In the genomic region with DNA sequence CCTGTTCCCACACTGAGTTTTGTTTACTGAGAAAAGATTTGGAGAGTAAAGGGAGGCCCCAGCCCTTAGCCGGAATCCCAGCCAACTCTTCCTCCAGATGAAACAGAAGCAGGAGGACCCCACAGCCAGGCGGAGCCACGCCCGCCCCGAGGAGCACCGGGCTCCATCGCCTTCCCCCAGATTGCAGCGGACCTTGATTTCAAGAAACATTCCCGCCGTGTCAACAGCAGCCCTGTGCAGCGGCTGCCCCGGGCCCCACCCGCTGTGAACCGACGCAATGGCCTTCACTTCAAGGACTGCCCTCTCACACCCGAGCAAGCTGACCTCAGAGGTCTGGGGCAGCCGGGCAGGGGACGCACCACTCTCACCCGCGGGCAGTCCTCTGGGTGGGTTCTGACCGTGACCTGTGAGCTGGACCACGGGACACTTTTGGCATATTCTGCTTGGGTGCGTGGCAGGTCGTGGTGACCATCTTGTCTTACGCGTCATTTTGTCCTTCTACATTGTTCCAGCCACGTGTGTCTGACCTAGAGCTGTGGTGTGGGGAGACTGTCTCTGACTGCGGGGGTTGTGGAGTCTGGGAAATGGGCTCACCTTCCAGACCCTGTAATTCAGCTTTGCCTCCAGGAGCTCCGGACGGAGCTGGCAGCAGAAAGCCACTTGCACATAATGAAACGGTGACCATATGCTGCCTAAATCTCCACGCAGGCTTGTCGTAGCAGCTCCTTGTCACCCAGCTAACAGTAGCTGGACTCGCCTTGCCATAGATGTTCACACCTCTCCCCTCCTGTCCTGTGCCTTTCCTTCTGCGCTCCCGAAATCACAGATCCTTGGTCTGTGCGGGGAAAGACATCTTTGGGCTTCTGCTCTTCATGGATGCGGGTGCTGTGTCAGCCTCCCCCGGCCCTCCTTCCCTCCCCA, we compare ENCODE assay signal across 8 cellular contexts. TPM values are rescaled to one million over a fixed set of nuclear protein-coding genes. Genes with fewer than 3 reads are reported as not detected.
DNase-seq lines count a peak whose midpoint lies in the region; FAIRE-seq and TF ChIP-seq lines count a peak whose summit lies in the region.

No MANE protein-coding gene starts in this region.

- peaks cover 2% of the 10 kb centered on the region for H3K27me3 Mint-ChIP-seq in T-helper 1 cell treated with Interleukin-12 subunit alpha and Interleukin-12 subunit beta and Interleukin-4 antibody, amounts not matched to agents 30 μg/mL and 1 μg/mL, for 36 hours (ENCODE audit: low read depth)

- H3K4me1 ChIP-seq in adipocyte (ENCODE audit: control insufficient read depth, insufficient read depth, low read length) (peaks cover 11% of the 10 kb centered on the region), kidney (ENCODE audit: control insufficient read depth in 1 of 2, insufficient read depth in 1 of 2, low read depth in 1 of 2, low read length in 2 of 2) (peaks cover 0 to 4% of the 10 kb centered on the region in 2 donors), suprapubic skin (peaks cover 20% of the 10 kb centered on the region)

- WGBS in suprapubic skin: 70% methylated on average over 39 of the region's 39 CpGs

- intact Hi-C loops in kidney (cut with DNase I): no loop called here

- H3K4me3 ChIP-seq in adipocyte (ENCODE audit: low read length) (peak overlapping the region; percentile 81), kidney (ENCODE audit: low read length in 2 of 2) (peak overlapping the region; percentile 67 to 84), suprapubic skin (peak overlapping the region; percentile 37)

- no peak for FAIRE-seq in kidney (lab: Jason Lieb, UNC)

- peak overlapping the region; percentile 67 for H3K27ac Mint-ChIP-seq in T-helper 1 cell treated with Interleukin-12 subunit alpha and Interleukin-12 subunit beta and Interleukin-4 antibody, amounts not matched to agents 30 μg/mL and 1 μg/mL, for 36 hours

- peaks cover 36% of the 10 kb centered on the region for H3K4me1 Mint-ChIP-seq in T-helper 1 cell treated with Interleukin-12 subunit alpha and Interleukin-12 subunit beta and Interleukin-4 antibody, amounts not matched to agents 30 μg/mL and 1 μg/mL, for 36 hours (ENCODE audit: low read depth)

- no peaks in the 10 kb centered on the region for H3K9me3 ChIP-seq in adipocyte (ENCODE audit: control insufficient read depth, low read length)
- H3K9me3 ChIP-seq in kidney (ENCODE audit: control insufficient read depth in 1 of 2, low read length in 2 of 2): no peaks in the 10 kb centered on the region
- H3K9me3 ChIP-seq in suprapubic skin: no peaks in the 10 kb centered on the region

- TF ChIP-seq CTCF in kidney (IDR thresholded peaks at IDR 0.05; ENCODE audit: borderline replicate concordance, extremely low read depth, insufficient read depth) (no peak), suprapubic skin (IDR thresholded peaks at IDR 0.05) (no peak)

- H3K9ac ChIP-seq in adipocyte (ENCODE audit: low read length) (peak overlapping the region; percentile 53), kidney (ENCODE audit: low read length in 2 of 2) (peak overlapping the region in 1 of 2 donors; percentile 42)

- no peak for TF ChIP-seq POLR2A in suprapubic skin (IDR thresholded peaks at IDR 0.05)

- no peaks in the 10 kb centered on the region for H3K36me3 ChIP-seq in adipocyte (ENCODE audit: control insufficient read depth, insufficient read depth, low read length, severe bottlenecking)
- H3K36me3 ChIP-seq in kidney (ENCODE audit: control insufficient read depth in 1 of 2, insufficient read depth in 2 of 2, low read length in 2 of 2): no peaks in the 10 kb centered on the region
- no peaks in the 10 kb centered on the region for H3K36me3 ChIP-seq in suprapubic skin

- peaks cover 6% of the 10 kb centered on the region for H3K27me3 ChIP-seq in adipocyte (replicated peaks; ENCODE audit: control insufficient read depth, insufficient read depth, low read length)
- H3K27me3 ChIP-seq in suprapubic skin: no peaks in the 10 kb centered on the region

- H3K4me3 Mint-ChIP-seq in T-helper 1 cell treated with Interleukin-12 subunit alpha and Interleukin-12 subunit beta and Interleukin-4 antibody, amounts not matched to agents 30 μg/mL and 1 μg/mL, for 36 hours: peak overlapping the region; percentile 66

- no peaks in the 10 kb centered on the region for H3K9me3 Mint-ChIP-seq in T-helper 1 cell treated with Interleukin-12 subunit alpha and Interleukin-12 subunit beta and Interleukin-4 antibody, amounts not matched to agents 30 μg/mL and 1 μg/mL, for 36 hours

- H3K36me3 Mint-ChIP-seq in T-helper 1 cell treated with Interleukin-12 subunit alpha and Interleukin-12 subunit beta and Interleukin-4 antibody, amounts not matched to agents 30 μg/mL and 1 μg/mL, for 36 hours (ENCODE audit: low read depth): peaks cover 2% of the 10 kb centered on the region

- TF ChIP-seq EP300 in suprapubic skin (IDR thresholded peaks at IDR 0.05): no peak

- H3K27ac ChIP-seq in kidney (ENCODE audit: low read depth in 2 of 2, low read length in 2 of 2) (no peak overlapping the region), suprapubic skin (no peak overlapping the region)

- DNase-seq in T-helper 1 cell (no peak), adipocyte (ENCODE audit: low read depth) (no peak), kidney (no peak), suprapubic skin (ENCODE audit: low spot score in 2 of 2) (peak in 1 of 2 donors; percentile 68), NCI-H1048 (lab: John Stamatoyannopoulos, UW) (no peak), NCI-H187 treated with DMSO at 0.1 percent for 48 hours (lab: John Stamatoyannopoulos, UW) (no peak)
- no peak for DNase-seq in stimulated activated CD4-positive, alpha-beta T cell treated with anti-CD3 and anti-CD28 coated beads, Interleukin-2, amount 100 ng/mL, for 24 hours

RNA-seq across cellular contexts. Expression of a gene that starts 32.0 kb away (rescaled TPM):
- total RNA-seq in kidney (3.7 TPM), suprapubic skin (10 to 100 TPM; 12.1 to 26.1 (median 18.2) TPM)
- 0.49 TPM for polyA plus RNA-seq in kidney (ENCODE audit: insufficient read depth, low read depth, low replicate concordance)
